Comparison of ENCODE assay signal across 19 cellular contexts in the genomic region with DNA sequence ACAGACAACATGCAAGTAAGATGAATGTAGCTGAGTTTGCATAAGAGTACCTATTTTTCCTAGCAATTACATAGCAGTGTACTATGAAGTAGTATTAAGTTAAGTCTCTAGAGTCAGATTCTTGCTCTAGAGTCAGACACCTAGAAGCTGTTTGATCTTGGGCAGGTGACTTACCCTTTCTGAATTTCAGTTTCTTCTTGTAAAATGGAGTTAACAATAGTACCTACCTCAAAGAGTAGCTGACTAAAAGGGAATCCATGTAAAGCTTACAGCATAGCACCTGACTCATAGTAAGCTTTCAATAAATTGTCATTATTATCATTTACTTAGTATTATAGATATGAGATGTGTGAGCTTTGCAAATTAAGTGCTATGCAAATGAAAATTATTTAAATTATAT. TPM values are rescaled to one million over a fixed set of nuclear protein-coding genes. Genes with fewer than 3 reads are reported as not detected.
DNase-seq lines count a peak whose midpoint lies in the region; ATAC-seq, FAIRE-seq and TF ChIP-seq lines count a peak whose summit lies in the region.
"Had no signal": no experiment of that assay in that cellular context is flagged by ENCODE, and none has a peak within 500 bp of the region (broad histone marks: within the 10 kb centered on the region; RNA-seq: fewer than 3 reads in every experiment).

No MANE protein-coding gene starts in this region.

- TF ChIP-seq CTCF in OCI-LY1 (IDR thresholded peaks at IDR 0.05; ENCODE audit: low read length) (no peak), osteocyte (IDR thresholded peaks at IDR 0.05) (no peak), dorsolateral prefrontal cortex (IDR thresholded peaks at IDR 0.05 in 54 of 56, conservative IDR thresholded peaks at IDR 0.05 in 2 of 56; ENCODE audit: low read depth in 1 of 56, partially characterized antibody in 56 of 56) (no peak)

- H3K9ac ChIP-seq in OCI-LY1 (ENCODE audit: low read length) = peak overlapping the region; percentile 15; the same call in 1 of the 2 replicates

- H3K27me3 Mint-ChIP-seq in activated T-cell treated with anti-CD3 and anti-CD28 coated beads, Interleukin-2, amount 50 U/mL, for 24 hours = no peaks in the 10 kb centered on the region
- no peaks in the 10 kb centered on the region for H3K27me3 Mint-ChIP-seq in osteocyte (ENCODE audit: unreplicated experiment)

- H3K27ac ChIP-seq in OCI-LY1 (ENCODE audit: low read depth, low read length, poor library complexity, severe bottlenecking) (peak overlapping the region; percentile 71), dorsolateral prefrontal cortex (no peak overlapping the region)
- H3K27ac ChIP-seq: HL-60 had no signal

- H4K20me1 ChIP-seq in OCI-LY1 (ENCODE audit: insufficient read depth, low read length) = no peaks in the 10 kb centered on the region

- H3K27ac Mint-ChIP-seq in activated T-cell treated with anti-CD3 and anti-CD28 coated beads, Interleukin-2, amount 50 U/mL, for 24 hours = peak overlapping the region; percentile 44
- peak overlapping the region; percentile 90 for H3K27ac Mint-ChIP-seq in osteocyte (ENCODE audit: unreplicated experiment)

- peaks cover 30% of the 10 kb centered on the region for H3K4me1 Mint-ChIP-seq in activated T-cell treated with anti-CD3 and anti-CD28 coated beads, Interleukin-2, amount 50 U/mL, for 24 hours (ENCODE audit: low read depth)
- H3K4me1 Mint-ChIP-seq in osteocyte (ENCODE audit: unreplicated experiment) = peaks cover 23% of the 10 kb centered on the region

- peaks cover 63% of the 10 kb centered on the region for H3K4me1 ChIP-seq in OCI-LY1 (ENCODE audit: insufficient read depth, low read length, severe bottlenecking)
- H3K4me1 ChIP-seq: Caco-2 had no signal

- H3F3A ChIP-seq in OCI-LY1 (ENCODE audit: insufficient read depth, low read length) = no peaks in the 10 kb centered on the region

- H3K4me2 ChIP-seq in OCI-LY1 (ENCODE audit: low read length) = no peak overlapping the region

- no peaks in the 10 kb centered on the region for H3K9me3 ChIP-seq in OCI-LY1 (ENCODE audit: low read length)
- H3K9me3 ChIP-seq: Caco-2 had no signal

- no peaks in the 10 kb centered on the region for H3K9me3 Mint-ChIP-seq in activated T-cell treated with anti-CD3 and anti-CD28 coated beads, Interleukin-2, amount 50 U/mL, for 24 hours
- no peaks in the 10 kb centered on the region for H3K9me3 Mint-ChIP-seq in osteocyte (ENCODE audit: unreplicated experiment)

- H3K36me3 Mint-ChIP-seq in activated T-cell treated with anti-CD3 and anti-CD28 coated beads, Interleukin-2, amount 50 U/mL, for 24 hours (ENCODE audit: low read depth) = no peaks in the 10 kb centered on the region
- no peaks in the 10 kb centered on the region for H3K36me3 Mint-ChIP-seq in osteocyte (ENCODE audit: unreplicated experiment)

- H3K79me2 ChIP-seq in OCI-LY1 (ENCODE audit: insufficient read depth, low read length) = no peaks in the 10 kb centered on the region

- peak; percentile 57 for FAIRE-seq in GM12891 (lab: Jason Lieb, UNC)
- FAIRE-seq: A204.1 had no signal

- H3K4me3 Mint-ChIP-seq in activated T-cell treated with anti-CD3 and anti-CD28 coated beads, Interleukin-2, amount 50 U/mL, for 24 hours = no peak overlapping the region
- no peak overlapping the region for H3K4me3 Mint-ChIP-seq in osteocyte (ENCODE audit: unreplicated experiment)

- no peak overlapping the region for H2AFZ ChIP-seq in OCI-LY1 (ENCODE audit: low read length)

- no peak for ATAC-seq in HG03139 (IDR thresholded peaks at IDR 0.05; ENCODE audit: unreplicated experiment)
- ATAC-seq: PC-3 had no signal

- H3K36me3 ChIP-seq in OCI-LY1 (ENCODE audit: insufficient read depth, low read length) = no peaks in the 10 kb centered on the region

- intact Hi-C loops in dorsolateral prefrontal cortex (cut with DNase I) = loop anchor here (10.0 kb wide), 2 partner anchors 68 to 92 kb away; no protein-coding TSS in a partner anchor

- H3K27me3 ChIP-seq in OCI-LY1 (ENCODE audit: insufficient read depth, low read length) = no peaks in the 10 kb centered on the region
- no peaks in the 10 kb centered on the region for H3K27me3 ChIP-seq in dorsolateral prefrontal cortex

- no peak for DNase-seq in activated T-cell treated with anti-CD3 and anti-CD28 coated beads, Interleukin-2, amount 50 U/mL, for 24 hours
- DNase-seq in activated T-cell treated with anti-CD3 and anti-CD28 coated beads for 4 hours (no peak), GM12891 (ENCODE audit: insufficient read length, low spot score) (no peak), osteocyte (ENCODE audit: extremely low spot score, unreplicated experiment) (no peak), dorsolateral prefrontal cortex (no peak), GM19240 (ENCODE audit: insufficient read length, low spot score) (no peak)
- DNase-seq: Caco-2; DMS53; KBM-7; NCI-H1048; NCI-H1694; NCI-H2107; NCI-H226; NK-92 treated with Interleukin-12 subunit alpha and Interleukin-12 subunit beta, amount 100 ng/mL, for 24 hours; PC-3 had no signal

- no peaks in the 10 kb centered on the region for H3K9me2 ChIP-seq in OCI-LY1 (ENCODE audit: low read depth, low read length)

- no peak for TF ChIP-seq POLR2A in GM12891 (IDR thresholded peaks at IDR 0.05; ENCODE audit: low read depth, low read length)

- H3K4me3 ChIP-seq in OCI-LY1 (ENCODE audit: low read depth, low read length, poor library complexity, severe bottlenecking) (no peak overlapping the region), dorsolateral prefrontal cortex (no peak overlapping the region)

TF ChIP-seq in GM12891, 5 proteins besides CTCF, POLR2A, EP300 and RAD21:
- TF ChIP-seq POLR2AphosphoS5 (IDR thresholded peaks at IDR 0.05; ENCODE audit: low read depth, low read length) (no peak), POU2F2 (IDR thresholded peaks at IDR 0.05; ENCODE audit: low read depth, low read length) (no peak), SPI1 (IDR thresholded peaks at IDR 0.05; ENCODE audit: low read depth, low read length) (no peak), PAX5 (IDR thresholded peaks at IDR 0.05; ENCODE audit: insufficient read depth, low read length, severe bottlenecking) (no peak), TAF1 (IDR thresholded peaks at IDR 0.05; ENCODE audit: low read depth, low read length) (no peak)
TF ChIP-seq in GM12891: peak in this region for 0.

RNA-seq across cellular contexts. Expression of a gene that starts 47.8 kb away (rescaled TPM):
- 7.1 TPM for polyA plus RNA-seq in GM12891 (2012; ENCODE audit: low read depth, missing spikeins)
- 16.6 and 18.6 TPM in 2 replicates for total RNA-seq in osteocyte
- total RNA-seq in dorsolateral prefrontal cortex = 10 to 100 TPM; 28.6 to 58.8 (median 37.2) TPM
